In genomic region chr2:47964722-47965434, GRCh38 we compare ENCODE assay signal across 1 cellular context.
TF ChIP-seq lines count a peak whose summit lies in the region.

No MANE protein-coding gene starts in this region.

TF ChIP-seq in H1, 55 proteins besides CTCF, POLR2A, EP300 and RAD21 (continued from another document):
- TF ChIP-seq TAF7 (optimal IDR thresholded peaks at IDR 0.05; ENCODE audit: borderline replicate concordance, low read depth, low read length) (no peak), EZH2 (IDR thresholded peaks at IDR 0.05; ENCODE audit: low read depth, low read length, severe bottlenecking) (no peak), NANOG (IDR thresholded peaks at IDR 0.05; ENCODE audit: insufficient read depth, low read depth, low read length, poor library complexity, severe bottlenecking) (no peak)
